ENCODE assay signal across 1 cellular context in the genomic region with DNA sequence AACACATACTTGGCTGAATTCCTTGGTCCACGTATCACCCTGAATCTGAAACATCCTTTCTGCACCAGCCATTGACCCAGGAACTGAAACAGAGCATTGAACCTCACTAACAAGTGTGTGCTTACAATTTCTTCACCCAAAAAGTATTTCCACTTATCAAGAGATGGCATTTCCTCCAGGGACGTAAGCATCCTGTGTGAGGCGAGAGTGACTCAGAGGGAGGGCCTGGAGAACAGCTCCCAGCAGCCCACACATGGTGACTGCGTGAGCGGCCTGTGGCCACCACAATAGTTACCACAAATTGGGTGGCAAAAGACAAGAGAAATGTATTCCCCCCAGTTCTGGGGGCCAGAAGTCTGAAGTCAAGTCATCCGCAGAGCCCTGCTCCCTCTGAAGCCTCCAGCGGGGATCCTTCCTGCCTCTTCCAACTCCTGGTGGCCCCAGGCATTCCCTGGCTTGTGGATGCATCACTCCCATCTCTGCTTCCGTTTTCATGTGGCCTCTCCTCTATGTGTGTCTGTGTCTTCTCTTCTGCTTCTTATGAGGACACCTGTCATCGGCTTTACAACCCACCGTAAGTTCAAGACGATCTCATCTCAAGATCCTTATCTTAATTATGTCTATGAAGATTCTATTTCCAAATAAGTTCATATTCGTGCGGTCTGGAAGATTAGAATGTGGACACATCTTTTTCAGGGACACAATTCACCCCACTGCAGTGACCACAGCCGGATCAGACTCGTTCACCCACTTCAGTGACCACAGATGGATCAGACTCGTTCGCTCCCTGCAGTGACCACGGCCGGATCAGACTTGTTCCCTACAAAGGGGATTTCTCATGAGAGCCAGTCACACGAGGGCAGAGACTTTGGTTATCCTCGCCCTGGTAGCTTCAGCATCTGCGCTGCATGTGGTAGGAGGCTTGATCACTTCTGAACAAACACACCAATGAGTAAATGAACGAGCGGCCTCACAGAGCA.
TF ChIP-seq lines count a peak whose summit lies in the region.

No MANE protein-coding gene starts in this region.

TF ChIP-seq in H1, 55 proteins besides CTCF, POLR2A, EP300 and RAD21:
- TF ChIP-seq SAP30 (IDR thresholded peaks at IDR 0.05; ENCODE audit: insufficient read depth, insufficient replicate concordance, low read length) (no peak), TAF1 (IDR thresholded peaks at IDR 0.05; ENCODE audit: low read depth, low read length) (no peak), YY1 (IDR thresholded peaks at IDR 0.05; ENCODE audit: low read depth, low read length) (no peak), BCL11A (IDR thresholded peaks at IDR 0.05; ENCODE audit: low read depth in 2 of 2, low read length in 2 of 2) (no peak), RNF2 (IDR thresholded peaks at IDR 0.05; ENCODE audit: borderline replicate concordance, low read depth, low read length, missing control alignments, poor library complexity, severe bottlenecking) (no peak), KDM4A (IDR thresholded peaks at IDR 0.05; ENCODE audit: low read depth, low read length, severe bottlenecking) (no peak), JUN (IDR thresholded peaks at IDR 0.05; ENCODE audit: low read depth, low read length) (no peak), POLR2AphosphoS5 (IDR thresholded peaks at IDR 0.05; ENCODE audit: low read depth, low read length) (no peak), SUZ12 (IDR thresholded peaks at IDR 0.05; ENCODE audit: low read length) (no peak), TEAD4 (IDR thresholded peaks at IDR 0.05; ENCODE audit: low read depth, low read length) (no peak), RFX5 (IDR thresholded peaks at IDR 0.05; ENCODE audit: borderline replicate concordance, low read depth, low read length) (no peak), E2F6 (IDR thresholded peaks at IDR 0.05) (no peak)
- TF ChIP-seq, protein P1, sequence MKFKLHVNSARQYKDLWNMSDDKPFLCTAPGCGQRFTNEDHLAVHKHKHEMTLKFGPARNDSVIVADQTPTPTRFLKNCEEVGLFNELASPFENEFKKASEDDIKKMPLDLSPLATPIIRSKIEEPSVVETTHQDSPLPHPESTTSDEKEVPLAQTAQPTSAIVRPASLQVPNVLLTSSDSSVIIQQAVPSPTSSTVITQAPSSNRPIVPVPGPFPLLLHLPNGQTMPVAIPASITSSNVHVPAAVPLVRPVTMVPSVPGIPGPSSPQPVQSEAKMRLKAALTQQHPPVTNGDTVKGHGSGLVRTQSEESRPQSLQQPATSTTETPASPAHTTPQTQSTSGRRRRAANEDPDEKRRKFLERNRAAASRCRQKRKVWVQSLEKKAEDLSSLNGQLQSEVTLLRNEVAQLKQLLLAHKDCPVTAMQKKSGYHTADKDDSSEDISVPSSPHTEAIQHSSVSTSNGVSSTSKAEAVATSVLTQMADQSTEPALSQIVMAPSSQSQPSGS (IDR thresholded peaks at IDR 0.05; ENCODE audit: low read length) = no peak
